In genomic region chr7:124618871-124619270, GRCh38 we compare ENCODE assay signal across 5 cellular contexts.
"Had no signal": no experiment of that assay in that cellular context is flagged by ENCODE, and none has a peak within 500 bp of the region (broad histone marks: within the 10 kb centered on the region; RNA-seq: fewer than 3 reads in every experiment).

No MANE protein-coding gene starts in this region.

- ATAC-seq: GM23338, HepG2 had no signal

- DNase-seq: H9, HCEC 1CT, KBM-7 had no signal
